In genomic region chr18:10499230-10499629, GRCh38 we compare ENCODE assay signal across 1 cellular context.
A peak's percentile ranks its signal among the peaks of the same experiment; 100 is the strongest.
TF ChIP-seq lines count a peak whose summit lies in the region.

No MANE protein-coding gene starts in this region.

TF ChIP-seq in GM12878, 131 proteins besides CTCF, POLR2A, EP300 and RAD21 (continued from another document):
- TF ChIP-seq MEF2B (IDR thresholded peaks at IDR 0.05; ENCODE audit: partially characterized antibody, poor library complexity, severe bottlenecking): peak; percentile 46
- TF ChIP-seq RBBP5 (conservative IDR thresholded peaks at IDR 0.05): no peak
- TF ChIP-seq BHLHE40 (IDR thresholded peaks at IDR 0.05; ENCODE audit: borderline replicate concordance in 1 of 2, low read depth in 2 of 2, low read length in 1 of 2): peak in 1 of 2 experiments; percentile 21; a peak in 1 of 4 replicates
- TF ChIP-seq, protein P1, sequence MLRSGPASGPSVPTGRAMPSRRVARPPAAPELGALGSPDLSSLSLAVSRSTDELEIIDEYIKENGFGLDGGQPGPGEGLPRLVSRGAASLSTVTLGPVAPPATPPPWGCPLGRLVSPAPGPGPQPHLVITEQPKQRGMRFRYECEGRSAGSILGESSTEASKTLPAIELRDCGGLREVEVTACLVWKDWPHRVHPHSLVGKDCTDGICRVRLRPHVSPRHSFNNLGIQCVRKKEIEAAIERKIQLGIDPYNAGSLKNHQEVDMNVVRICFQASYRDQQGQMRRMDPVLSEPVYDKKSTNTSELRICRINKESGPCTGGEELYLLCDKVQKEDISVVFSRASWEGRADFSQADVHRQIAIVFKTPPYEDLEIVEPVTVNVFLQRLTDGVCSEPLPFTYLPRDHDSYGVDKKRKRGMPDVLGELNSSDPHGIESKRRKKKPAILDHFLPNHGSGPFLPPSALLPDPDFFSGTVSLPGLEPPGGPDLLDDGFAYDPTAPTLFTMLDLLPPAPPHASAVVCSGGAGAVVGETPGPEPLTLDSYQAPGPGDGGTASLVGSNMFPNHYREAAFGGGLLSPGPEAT (IDR thresholded peaks at IDR 0.05; ENCODE audit: low read depth): peak; percentile 18; the same call in 1 of the 2 replicates
- 0 out of 2 replicates have a peak, but pooled peaks have one; percentile 45 for TF ChIP-seq DPF2 (IDR thresholded peaks at IDR 0.05)
- TF ChIP-seq MTA2 (IDR thresholded peaks at IDR 0.05; ENCODE audit: low read depth): peak; percentile 57; the same call in 1 of the 2 replicates
- TF ChIP-seq ZZZ3 (IDR thresholded peaks at IDR 0.05; ENCODE audit: control insufficient read depth, insufficient read length, low read depth): no peak
